Comparison of ENCODE assay signal across 1 cellular context in genomic region chr17:75046583-75047289, GRCh38.
TF ChIP-seq lines count a peak whose summit lies in the region.

TSS of gene ATP5PD (minus strand) at chr17:75046969. CDS start at chr17:75042650, 4,319 bp downstream.
TSS of gene KCTD2 (plus strand) at chr17:75047225. CDS start at chr17:75047251, 26 bp downstream.

TF ChIP-seq in K562, 482 proteins besides CTCF, POLR2A, EP300 and RAD21 (continued from another document and continues in another):
- TF ChIP-seq EGR1 (conservative IDR thresholded peaks at IDR 0.05) = peak; percentile 94
- TF ChIP-seq CEBPG (CRISPR knock-in tag; IDR thresholded peaks at IDR 0.05) = no peak
- no peak for TF ChIP-seq CEBPG (tag; conservative IDR thresholded peaks at IDR 0.05 in 1 of 2, IDR thresholded peaks at IDR 0.05 in 1 of 2)
- no peak; the same call in 1 of the 2 replicates for TF ChIP-seq ZBTB1 (CRISPR knock-in tag; IDR thresholded peaks at IDR 0.05; ENCODE audit: borderline replicate concordance, low read depth)
- no peak for TF ChIP-seq ZNF445 (CRISPR knock-in tag; IDR thresholded peaks at IDR 0.05; ENCODE audit: low read depth)
- TF ChIP-seq MXD1 (CRISPR knock-in tag; IDR thresholded peaks at IDR 0.05; ENCODE audit: borderline replicate concordance, poor library complexity, severe bottlenecking) = no peak
- TF ChIP-seq HIVEP1 (CRISPR knock-in tag; IDR thresholded peaks at IDR 0.05) = no peak
- peak; percentile 93 for TF ChIP-seq RBBP5 (IDR thresholded peaks at IDR 0.05; ENCODE audit: borderline replicate concordance, insufficient read depth, low read length, poor library complexity, severe bottlenecking)
- no peak for TF ChIP-seq CREB3 (tag; conservative IDR thresholded peaks at IDR 0.05; ENCODE audit: low read depth)
- TF ChIP-seq TAL1 (IDR thresholded peaks at IDR 0.05) = no peak
- no peak for TF ChIP-seq HNRNPH1 (optimal IDR thresholded peaks at IDR 0.05; ENCODE audit: low read depth, low read length)
- TF ChIP-seq CCAR2 (IDR thresholded peaks at IDR 0.05; ENCODE audit: low read depth, low read length) = no peak
- no peak for TF ChIP-seq EHMT2 (IDR thresholded peaks at IDR 0.05)
- TF ChIP-seq BCL6 (CRISPR knock-in tag; IDR thresholded peaks at IDR 0.05) = no peak
- TF ChIP-seq LEF1 (IDR thresholded peaks at IDR 0.05) = 0 out of 2 replicates have a peak, but pooled peaks have one; percentile 15
- TF ChIP-seq ZNF449 (CRISPR knock-in tag; IDR thresholded peaks at IDR 0.05) = no peak
- no peak for TF ChIP-seq MYBL2 (IDR thresholded peaks at IDR 0.05; ENCODE audit: low read depth)
- no peak for TF ChIP-seq MYBL2 (CRISPR knock-in tag; IDR thresholded peaks at IDR 0.05; ENCODE audit: borderline replicate concordance)
- TF ChIP-seq ZNF436 (CRISPR knock-in tag; IDR thresholded peaks at IDR 0.05) = no peak
- no peak for TF ChIP-seq CAMTA2 (CRISPR knock-in tag; conservative IDR thresholded peaks at IDR 0.05)
- peak in 1 of 3 experiments; percentile 84; a peak in 2 of 6 replicates for TF ChIP-seq ZBTB11 (CRISPR knock-in tag; IDR thresholded peaks at IDR 0.05)
- peak; percentile 82 for TF ChIP-seq POLR2G (IDR thresholded peaks at IDR 0.05; ENCODE audit: low read depth, low read length)
- TF ChIP-seq JUN (IDR thresholded peaks at IDR 0.05; ENCODE audit: borderline replicate concordance, low read depth, low read length) = peak; percentile 19; the same call in 1 of the 2 replicates
- TF ChIP-seq JUN (CRISPR knock-in tag; IDR thresholded peaks at IDR 0.05; ENCODE audit: borderline replicate concordance) = no peak
- no peak for TF ChIP-seq KAT2B (IDR thresholded peaks at IDR 0.05; ENCODE audit: low read depth, low read length)
- 0 out of 2 replicates have a peak, but pooled peaks have one; percentile 15 for TF ChIP-seq USF1 (CRISPR knock-in tag; IDR thresholded peaks at IDR 0.05)
- peak; percentile 82 for TF ChIP-seq NKRF (IDR thresholded peaks at IDR 0.05; ENCODE audit: borderline replicate concordance)
- TF ChIP-seq ZC3H11A (IDR thresholded peaks at IDR 0.05; ENCODE audit: low read depth, low read length) = no peak
- no peak for TF ChIP-seq STAT5A (IDR thresholded peaks at IDR 0.05; ENCODE audit: borderline replicate concordance, low read length)
- TF ChIP-seq SRF (CRISPR knock-in tag; IDR thresholded peaks at IDR 0.05) = no peak
- TF ChIP-seq ZC3H4 (CRISPR knock-in tag; IDR thresholded peaks at IDR 0.05; ENCODE audit: borderline replicate concordance) = no peak
- TF ChIP-seq CCNT2 (IDR thresholded peaks at IDR 0.05; ENCODE audit: borderline replicate concordance, extremely low read depth, insufficient read length, low read depth, low read length) = peak; percentile 39
- TF ChIP-seq SUPT5H (IDR thresholded peaks at IDR 0.05) = peak; percentile 97
- no peak for TF ChIP-seq SRSF1 (IDR thresholded peaks at IDR 0.05; ENCODE audit: low read depth, low read length)
- TF ChIP-seq L3MBTL2 (IDR thresholded peaks at IDR 0.05) = peak; percentile 16; the same call in 1 of the 2 replicates
- no peak for TF ChIP-seq PHB2 (IDR thresholded peaks at IDR 0.05; ENCODE audit: low read depth)
- TF ChIP-seq ZNF584 (CRISPR knock-in tag; IDR thresholded peaks at IDR 0.05; ENCODE audit: low read depth) = no peak
- 0 out of 2 replicates have a peak, but pooled peaks have one; percentile 48 for TF ChIP-seq ZNF766 (CRISPR knock-in tag; conservative IDR thresholded peaks at IDR 0.05)
- peak; percentile 92 for TF ChIP-seq VEZF1 (CRISPR knock-in tag; IDR thresholded peaks at IDR 0.05)
- TF ChIP-seq ZNF76 (CRISPR knock-in tag; IDR thresholded peaks at IDR 0.05; ENCODE audit: borderline replicate concordance) = peak; percentile 50; the same call in 1 of the 2 replicates
- TF ChIP-seq MBD2 (IDR thresholded peaks at IDR 0.05; ENCODE audit: borderline replicate concordance, low read depth) = peak; percentile 97
- TF ChIP-seq MAFK (IDR thresholded peaks at IDR 0.05; ENCODE audit: low read length) = no peak
- no peak for TF ChIP-seq HMG20A (CRISPR knock-in tag; conservative IDR thresholded peaks at IDR 0.05)
- TF ChIP-seq ZNF551 (CRISPR knock-in tag; IDR thresholded peaks at IDR 0.05) = no peak
- TF ChIP-seq MCM7 (IDR thresholded peaks at IDR 0.05) = no peak
- no peak for TF ChIP-seq BCLAF1 (IDR thresholded peaks at IDR 0.05; ENCODE audit: borderline replicate concordance in 1 of 2, control insufficient read depth in 1 of 2, low read depth in 2 of 2, low read length in 1 of 2)
- peak; percentile 55 for TF ChIP-seq ZFX (CRISPR knock-in tag; IDR thresholded peaks at IDR 0.05)
- no peak for TF ChIP-seq HINFP (tag; conservative IDR thresholded peaks at IDR 0.05; ENCODE audit: low read depth)
- no peak for TF ChIP-seq ZNF224 (CRISPR knock-in tag; IDR thresholded peaks at IDR 0.05)
- TF ChIP-seq TSC22D4 (tag; IDR thresholded peaks at IDR 0.05) = no peak
- TF ChIP-seq EZH2 (IDR thresholded peaks at IDR 0.05; ENCODE audit: borderline replicate concordance, low read depth, low read length) = no peak
- TF ChIP-seq ELF1 (tag; IDR thresholded peaks at IDR 0.05) = peak; percentile 96
- no peak for TF ChIP-seq STAT5B (CRISPR knock-in tag; IDR thresholded peaks at IDR 0.05)
- no peak for TF ChIP-seq ZNF408 (CRISPR knock-in tag; IDR thresholded peaks at IDR 0.05; ENCODE audit: low read depth)
- TF ChIP-seq GTF2A2 (tag; IDR thresholded peaks at IDR 0.05) = no peak
- TF ChIP-seq ZNF24 (IDR thresholded peaks at IDR 0.05) = no peak
- TF ChIP-seq ZBTB17 (CRISPR knock-in tag; IDR thresholded peaks at IDR 0.05) = no peak; the same call in 1 of the 2 replicates
- TF ChIP-seq ELK1 (CRISPR knock-in tag; IDR thresholded peaks at IDR 0.05) = no peak
